In the genomic region with DNA sequence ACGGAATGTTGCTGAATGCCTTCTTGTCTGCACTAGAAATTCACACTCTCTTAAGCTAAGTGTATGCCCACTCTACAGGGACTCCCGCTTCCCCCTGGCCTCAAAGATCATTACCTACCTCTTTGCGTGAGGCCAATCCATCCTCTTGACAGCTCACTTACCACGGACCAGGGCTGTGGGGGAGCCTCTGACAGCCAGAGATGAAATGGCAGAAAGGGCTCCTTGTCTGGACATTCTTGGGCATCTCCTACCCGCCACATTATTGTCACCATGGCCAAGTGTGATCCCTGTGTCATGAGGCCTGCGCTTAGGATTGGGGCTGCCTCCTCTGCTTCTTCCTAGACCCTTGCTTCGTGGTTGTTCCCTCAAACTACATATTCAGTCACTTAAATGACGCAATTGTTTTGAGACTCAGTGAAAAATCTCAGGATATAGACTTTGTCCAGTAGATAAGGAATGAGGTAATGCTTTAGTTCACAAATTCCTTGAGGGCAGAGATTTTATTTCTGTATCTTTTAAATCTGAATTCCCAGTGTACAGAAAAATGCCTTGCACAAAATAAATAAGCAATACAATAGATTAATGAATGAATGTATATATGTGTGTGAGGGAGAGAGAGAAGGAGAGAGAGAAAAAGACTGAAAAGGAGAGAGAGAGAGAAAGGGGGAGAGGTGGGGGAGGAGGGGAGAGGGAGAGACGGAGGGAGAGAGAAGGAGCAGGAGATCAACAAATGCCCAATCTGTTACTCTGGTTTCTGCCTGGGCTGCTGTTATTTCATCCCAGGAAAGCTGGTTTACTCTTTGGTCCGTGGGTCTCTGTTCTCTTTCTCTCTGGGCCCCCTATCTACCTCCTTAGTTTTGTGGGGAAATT, we compare ENCODE assay signal across 20 cellular contexts.
DNase-seq lines count a peak whose midpoint lies in the region; ATAC-seq, FAIRE-seq and TF ChIP-seq lines count a peak whose summit lies in the region.
"Had no signal": no experiment of that assay in that cellular context is flagged by ENCODE, and none has a peak within 500 bp of the region (broad histone marks: within the 10 kb centered on the region; RNA-seq: fewer than 3 reads in every experiment).

No MANE protein-coding gene starts in this region.

- H3K4me1 ChIP-seq in Caco-2 (peaks cover 18% of the 10 kb centered on the region), ascending aorta (peaks cover 0 to 8% of the 10 kb centered on the region in 2 donors), hepatocyte (ENCODE audit: insufficient read depth) (peaks cover 10% of the 10 kb centered on the region)

- peaks cover 15% of the 10 kb centered on the region for H3K9me3 Mint-ChIP-seq in Caco-2 (ENCODE audit: unreplicated experiment)
- H3K9me3 Mint-ChIP-seq in progenitor cell of endocrine pancreas (ENCODE audit: low read depth) = peaks cover 3% of the 10 kb centered on the region
- peaks cover 9% of the 10 kb centered on the region for H3K9me3 Mint-ChIP-seq in activated T-cell treated with anti-CD3 and anti-CD28 coated beads, Interleukin-2, amount 50 U/mL, for 4 hours

- TF ChIP-seq POLR2A in GM12892 (IDR thresholded peaks at IDR 0.05; ENCODE audit: low read depth, low read length) = no peak

- peak overlapping the region; percentile 41 to 75 for H3K27ac ChIP-seq in ascending aorta
- H3K27ac ChIP-seq in hepatocyte = peak overlapping the region; percentile 65

- no peak overlapping the region for H2AFZ ChIP-seq in hepatocyte

- H3K4me3 Mint-ChIP-seq in Caco-2 (ENCODE audit: unreplicated experiment) (peak overlapping the region; percentile 14), progenitor cell of endocrine pancreas (ENCODE audit: low read depth) (no peak overlapping the region)
- H3K4me3 Mint-ChIP-seq in activated T-cell treated with anti-CD3 and anti-CD28 coated beads, Interleukin-2, amount 50 U/mL, for 4 hours = no peak overlapping the region

- intact Hi-C loops in Caco-2 (cut with micrococcal nuclease; ENCODE audit: unreplicated experiment) = no loop called here
- intact Hi-C loops in ascending aorta (cut with DNase I) = no loop called here

- peak overlapping the region; percentile 81 for H3K27ac Mint-ChIP-seq in Caco-2 (ENCODE audit: unreplicated experiment)
- H3K27ac Mint-ChIP-seq in progenitor cell of endocrine pancreas = peak overlapping the region; percentile 76

- CTCF ChIA-PET in Caco-2 (lab: Charles Lee) = no interaction called here

- peak overlapping the region; percentile 9 for H3K4me2 ChIP-seq in hepatocyte

- WGBS in hepatocyte (ENCODE audit: low lambda C conversion rate, missing lambda C conversion rate) = 60% methylated on average over 9 of the region's 10 CpGs

- no peak overlapping the region for H3K4me3 ChIP-seq in Caco-2 (ENCODE audit: low read depth, low read length)
- H3K4me3 ChIP-seq in ascending aorta = peak overlapping the region in 1 of 2 donors; percentile 14
- H3K4me3 ChIP-seq in hepatocyte = no peak overlapping the region

- no TSS peak for BruUV-seq in Caco-2 (replicated peaks; lab: Mats Ljungman, UMichigan)

- H3K36me3 Mint-ChIP-seq in Caco-2 (ENCODE audit: insufficient read depth, unreplicated experiment) = no peaks in the 10 kb centered on the region
- H3K36me3 Mint-ChIP-seq in progenitor cell of endocrine pancreas (ENCODE audit: insufficient read depth) = no peaks in the 10 kb centered on the region
- H3K36me3 Mint-ChIP-seq in activated T-cell treated with anti-CD3 and anti-CD28 coated beads, Interleukin-2, amount 50 U/mL, for 4 hours (ENCODE audit: insufficient read depth) = peaks cover 6% of the 10 kb centered on the region

- no peak for TF ChIP-seq CTCF in Caco-2 (IDR thresholded peaks at IDR 0.05; ENCODE audit: insufficient read depth in 1 of 2, low read depth in 1 of 2, low read length in 1 of 2, severe bottlenecking in 1 of 2, unreplicated experiment in 1 of 2)
- TF ChIP-seq CTCF in ascending aorta (IDR thresholded peaks at IDR 0.05) = no peak
- TF ChIP-seq CTCF in hepatocyte (IDR thresholded peaks at IDR 0.05; ENCODE audit: poor library complexity) = no peak
- no peak for TF ChIP-seq CTCF in progenitor cell of endocrine pancreas (IDR thresholded peaks at IDR 0.05; ENCODE audit: unreplicated experiment)
- no peak for TF ChIP-seq CTCF in D721Med (IDR thresholded peaks at IDR 0.05; ENCODE audit: insufficient read depth, missing control alignments)

- no peaks in the 10 kb centered on the region for H4K20me1 ChIP-seq in hepatocyte (ENCODE audit: insufficient read depth, poor library complexity, severe bottlenecking)

- H3K4me1 Mint-ChIP-seq in Caco-2 (ENCODE audit: low read depth, unreplicated experiment) (peaks cover 21% of the 10 kb centered on the region), progenitor cell of endocrine pancreas (ENCODE audit: low read depth) (peaks cover 7% of the 10 kb centered on the region)
- H3K4me1 Mint-ChIP-seq in activated T-cell treated with anti-CD3 and anti-CD28 coated beads, Interleukin-2, amount 50 U/mL, for 4 hours (ENCODE audit: low read depth) = peaks cover 5% of the 10 kb centered on the region

- ATAC-seq in activated T-cell treated with anti-CD3 and anti-CD28 coated beads, Interleukin-2, amount 50 U/mL, for 4 hours = no peak

- H3K27me3 ChIP-seq in Caco-2 (replicated peaks; ENCODE audit: control insufficient read depth, insufficient read depth, low read length) (no peaks in the 10 kb centered on the region), ascending aorta (no peaks in the 10 kb centered on the region), hepatocyte (no peaks in the 10 kb centered on the region)

- POLR2A ChIA-PET in Caco-2 (lab: Charles Lee) = no interaction called here

- H3K9me3 ChIP-seq in Caco-2 = no peaks in the 10 kb centered on the region
- H3K9me3 ChIP-seq in ascending aorta = no peaks in the 10 kb centered on the region
- H3K9me3 ChIP-seq in hepatocyte (ENCODE audit: low read depth) = no peaks in the 10 kb centered on the region

- no peaks in the 10 kb centered on the region for H3K79me2 ChIP-seq in hepatocyte

- no peaks in the 10 kb centered on the region for H3K36me3 ChIP-seq in Caco-2 (ENCODE audit: control insufficient read depth, insufficient read depth, low read length)
- H3K36me3 ChIP-seq in ascending aorta = no peaks in the 10 kb centered on the region
- H3K36me3 ChIP-seq in hepatocyte (replicated peaks; ENCODE audit: insufficient read depth, low read depth) = no peaks in the 10 kb centered on the region

- no peak for FAIRE-seq in GM12892 (lab: Jason Lieb, UNC)
- no peak for FAIRE-seq in D721Med (lab: Jason Lieb, UNC)

- DNase-seq in Caco-2 = peak in 1 of 2 experiments; percentile 29
- no peak for DNase-seq in ascending aorta (ENCODE audit: low spot score in 2 of 2)
- DNase-seq in hepatocyte (ENCODE audit: low spot score) = peak; percentile 20
- DNase-seq in progenitor cell of endocrine pancreas (ENCODE audit: low spot score, unreplicated experiment) = no peak
- no peak for DNase-seq in GM12892 (ENCODE audit: insufficient read length)
- DNase-seq in activated T-cell treated with anti-CD3 and anti-CD28 coated beads, Interleukin-2, amount 50 U/mL, for 4 hours = no peak
- no peak for DNase-seq in Ammon's horn (ENCODE audit: low spot score)
- no peak for DNase-seq in D721Med (ENCODE audit: insufficient read length, low spot score)
- DNase-seq: ACHN, AML-193, Calu3, DMS79, HCEC 1CT, MV-4-11, NCI-H1417, NCI-H187 treated with DMSO at 0.1 percent for 48 hours, NCI-H345, NCI-H526 treated with DMSO at 0.1 percent for 48 hours, RPMI8226, SIG-M5 had no signal

- no peaks in the 10 kb centered on the region for H3K9me2 ChIP-seq in hepatocyte (replicated peaks; ENCODE audit: insufficient read depth)

- H3K27me3 Mint-ChIP-seq in Caco-2 (ENCODE audit: insufficient read depth, unreplicated experiment) (no peaks in the 10 kb centered on the region), progenitor cell of endocrine pancreas (peaks cover 26% of the 10 kb centered on the region)
- H3K27me3 Mint-ChIP-seq in activated T-cell treated with anti-CD3 and anti-CD28 coated beads, Interleukin-2, amount 50 U/mL, for 4 hours (ENCODE audit: low read depth) = no peaks in the 10 kb centered on the region
